ENCODE assay signal across 8 cellular contexts in the genomic region with DNA sequence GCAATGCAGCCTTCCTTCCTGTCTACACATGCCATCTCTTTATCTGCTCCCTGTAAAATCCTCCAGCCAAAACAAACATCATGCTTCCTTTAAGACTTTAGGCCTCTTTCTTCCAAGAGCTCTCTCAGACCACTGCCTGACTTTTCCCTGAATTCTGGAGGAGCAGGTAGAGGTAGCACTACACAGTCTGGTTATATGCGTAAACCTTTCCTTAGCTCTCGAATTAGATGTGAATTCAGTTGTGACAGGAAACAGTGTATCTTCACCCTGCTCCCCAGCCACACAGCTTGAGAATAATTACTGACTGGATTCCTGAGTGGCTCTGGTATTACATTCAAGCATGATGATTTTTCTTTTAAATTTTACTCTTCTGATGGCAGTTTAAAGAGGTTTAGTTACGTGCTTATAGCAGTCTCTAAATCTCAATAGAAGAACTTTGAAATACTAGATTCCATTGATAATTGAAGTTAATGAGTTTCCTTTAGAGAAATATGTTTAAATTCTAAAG.
DNase-seq lines count a peak whose midpoint lies in the region; TF ChIP-seq lines count a peak whose summit lies in the region.

No MANE protein-coding gene starts in this region.

- H3K27ac ChIP-seq in HL-60 (replicated peaks) (peak overlapping the region; percentile 98), left ventricle myocardium inferior (replicated peaks) (peak overlapping the region; percentile 72), substantia nigra (ENCODE audit: low read depth, low read length, poor library complexity, severe bottlenecking) (no peak overlapping the region)

- H3K9ac ChIP-seq in skeletal muscle satellite cell (ENCODE audit: low read depth, low read length): peak overlapping the region; percentile 24

- H3K4me2 ChIP-seq in skeletal muscle satellite cell (ENCODE audit: low read length): peak overlapping the region; percentile 23

- H3K4me3 Mint-ChIP-seq in activated T-helper 2 cell treated with anti-CD3 and anti-CD28 coated beads, Interferon-gamma antibody, Interleukin-2, Interleukin-4, amounts not matched to agents 10 μg/mL and 5 μg/mL and 100 μg/mL, durations not matched to agents 14 hours and 24 hours and 36 hours (ENCODE audit: low read depth): no peak overlapping the region
- H3K4me3 Mint-ChIP-seq in Caco-2 (ENCODE audit: unreplicated experiment): no peak overlapping the region

- intact Hi-C loops in activated T-helper 2 cell treated with anti-CD3 and anti-CD28 coated beads, Interferon-gamma antibody, Interleukin-2, Interleukin-4, amounts not matched to agents 10 μg/mL and 5 μg/mL and 100 μg/mL, durations not matched to agents 14 hours and 24 hours and 36 hours (cut with micrococcal nuclease): loop anchor here (2.0 to 10.0 kb wide), 3 partner anchors 15 to 457 kb away; no protein-coding TSS in a partner anchor
- intact Hi-C loops in left ventricle myocardium inferior (cut with micrococcal nuclease): no loop called here
- intact Hi-C loops in Caco-2 (cut with micrococcal nuclease; ENCODE audit: unreplicated experiment): no loop called here

- CTCF ChIA-PET in Caco-2 (lab: Charles Lee): no interaction called here

- no peak for TF ChIP-seq CTCF in HL-60 (IDR thresholded peaks at IDR 0.05; ENCODE audit: insufficient read depth, low read length)
- TF ChIP-seq CTCF in left ventricle myocardium inferior (IDR thresholded peaks at IDR 0.05; ENCODE audit: borderline replicate concordance): no peak
- no peak for TF ChIP-seq CTCF in BE2C (IDR thresholded peaks at IDR 0.05; ENCODE audit: low read depth, low read length)
- TF ChIP-seq CTCF in Caco-2 (IDR thresholded peaks at IDR 0.05; ENCODE audit: insufficient read depth in 1 of 2, low read depth in 1 of 2, low read length in 1 of 2, severe bottlenecking in 1 of 2, unreplicated experiment in 1 of 2): no peak

- H3K9me3 Mint-ChIP-seq in activated T-helper 2 cell treated with anti-CD3 and anti-CD28 coated beads, Interferon-gamma antibody, Interleukin-2, Interleukin-4, amounts not matched to agents 10 μg/mL and 5 μg/mL and 100 μg/mL, durations not matched to agents 14 hours and 24 hours and 36 hours: no peaks in the 10 kb centered on the region
- no peaks in the 10 kb centered on the region for H3K9me3 Mint-ChIP-seq in Caco-2 (ENCODE audit: unreplicated experiment)

- H3K36me3 Mint-ChIP-seq in activated T-helper 2 cell treated with anti-CD3 and anti-CD28 coated beads, Interferon-gamma antibody, Interleukin-2, Interleukin-4, amounts not matched to agents 10 μg/mL and 5 μg/mL and 100 μg/mL, durations not matched to agents 14 hours and 24 hours and 36 hours (ENCODE audit: low read depth): peaks cover 20% of the 10 kb centered on the region
- H3K36me3 Mint-ChIP-seq in Caco-2 (ENCODE audit: insufficient read depth, unreplicated experiment): peaks cover 17% of the 10 kb centered on the region

- H3K4me1 Mint-ChIP-seq in activated T-helper 2 cell treated with anti-CD3 and anti-CD28 coated beads, Interferon-gamma antibody, Interleukin-2, Interleukin-4, amounts not matched to agents 10 μg/mL and 5 μg/mL and 100 μg/mL, durations not matched to agents 14 hours and 24 hours and 36 hours (ENCODE audit: low read depth): peaks cover 68% of the 10 kb centered on the region
- H3K4me1 Mint-ChIP-seq in Caco-2 (ENCODE audit: low read depth, unreplicated experiment): peaks cover 66% of the 10 kb centered on the region

- peak overlapping the region; percentile 24 for H3K27ac Mint-ChIP-seq in activated T-helper 2 cell treated with anti-CD3 and anti-CD28 coated beads, Interferon-gamma antibody, Interleukin-2, Interleukin-4, amounts not matched to agents 10 μg/mL and 5 μg/mL and 100 μg/mL, durations not matched to agents 14 hours and 24 hours and 36 hours
- H3K27ac Mint-ChIP-seq in Caco-2 (ENCODE audit: unreplicated experiment): no peak overlapping the region

- no peaks in the 10 kb centered on the region for H3K36me3 ChIP-seq in left ventricle myocardium inferior
- peaks cover 20% of the 10 kb centered on the region for H3K36me3 ChIP-seq in skeletal muscle satellite cell (ENCODE audit: insufficient read depth, low read length)
- no peaks in the 10 kb centered on the region for H3K36me3 ChIP-seq in H7 (replicated peaks; ENCODE audit: control insufficient read depth, insufficient read depth, low read length)
- H3K36me3 ChIP-seq in BE2C: no peaks in the 10 kb centered on the region
- no peaks in the 10 kb centered on the region for H3K36me3 ChIP-seq in Caco-2 (ENCODE audit: control insufficient read depth, insufficient read depth, low read length)

- POLR2A ChIA-PET in Caco-2 (lab: Charles Lee): no interaction called here

- H3K9me3 ChIP-seq in left ventricle myocardium inferior (replicated peaks) (no peaks in the 10 kb centered on the region), skeletal muscle satellite cell (replicated peaks; ENCODE audit: low read length) (peaks cover 4% of the 10 kb centered on the region), BE2C (no peaks in the 10 kb centered on the region), Caco-2 (no peaks in the 10 kb centered on the region)

- H3K27me3 ChIP-seq in HL-60 (ENCODE audit: insufficient read depth, poor library complexity, severe bottlenecking): no peaks in the 10 kb centered on the region
- H3K27me3 ChIP-seq in left ventricle myocardium inferior (ENCODE audit: low read depth): no peaks in the 10 kb centered on the region
- no peaks in the 10 kb centered on the region for H3K27me3 ChIP-seq in skeletal muscle satellite cell (ENCODE audit: control insufficient read depth, insufficient read depth, low read length)
- no peaks in the 10 kb centered on the region for H3K27me3 ChIP-seq in H7 (ENCODE audit: control insufficient read depth, insufficient read depth, low read length)
- no peaks in the 10 kb centered on the region for H3K27me3 ChIP-seq in BE2C
- no peaks in the 10 kb centered on the region for H3K27me3 ChIP-seq in Caco-2 (replicated peaks; ENCODE audit: control insufficient read depth, insufficient read depth, low read length)

- H3K4me3 ChIP-seq in HL-60 (replicated peaks; ENCODE audit: insufficient read depth, low read length): no peak overlapping the region
- H3K4me3 ChIP-seq in left ventricle myocardium inferior: no peak overlapping the region
- no peak overlapping the region for H3K4me3 ChIP-seq in skeletal muscle satellite cell (ENCODE audit: low read length)
- no peak overlapping the region for H3K4me3 ChIP-seq in H7 (ENCODE audit: insufficient read depth, low read depth, low read length)
- H3K4me3 ChIP-seq in BE2C (ENCODE audit: low read depth, low read length): no peak overlapping the region
- no peak overlapping the region for H3K4me3 ChIP-seq in Caco-2 (ENCODE audit: low read depth, low read length)

- DNase-seq in HL-60 (ENCODE audit: low read depth in 1 of 2, low spot score in 1 of 2) (no peak), left ventricle myocardium inferior (no peak), H7 (no peak), BE2C (no peak), substantia nigra (lab: John Stamatoyannopoulos, UW) (no peak), Caco-2 (no peak)
- DNase-seq in activated T-helper 2 cell treated with anti-CD3 and anti-CD28 coated beads, Interferon-gamma antibody, Interleukin-2, Interleukin-4, amounts not matched to agents 10 μg/mL and 5 μg/mL and 100 μg/mL, durations not matched to agents 14 hours and 24 hours and 36 hours (ENCODE audit: low spot score): no peak

- no peaks in the 10 kb centered on the region for H3K27me3 Mint-ChIP-seq in activated T-helper 2 cell treated with anti-CD3 and anti-CD28 coated beads, Interferon-gamma antibody, Interleukin-2, Interleukin-4, amounts not matched to agents 10 μg/mL and 5 μg/mL and 100 μg/mL, durations not matched to agents 14 hours and 24 hours and 36 hours (ENCODE audit: low read depth)
- no peaks in the 10 kb centered on the region for H3K27me3 Mint-ChIP-seq in Caco-2 (ENCODE audit: insufficient read depth, unreplicated experiment)

- peaks cover 95% of the 10 kb centered on the region for H3K4me1 ChIP-seq in left ventricle myocardium inferior
- peaks cover 80% of the 10 kb centered on the region for H3K4me1 ChIP-seq in skeletal muscle satellite cell (ENCODE audit: control insufficient read depth, insufficient read depth, low read length)
- peaks cover 19% of the 10 kb centered on the region for H3K4me1 ChIP-seq in BE2C
- peaks cover 79% of the 10 kb centered on the region for H3K4me1 ChIP-seq in Caco-2

- BruUV-seq in Caco-2 (replicated peaks; lab: Mats Ljungman, UMichigan): no TSS peak
